In genomic region chr6:4647414-4648365, GRCh38 we compare ENCODE assay signal across 8 cellular contexts.
DNase-seq lines count a peak whose midpoint lies in the region; ATAC-seq and TF ChIP-seq lines count a peak whose summit lies in the region.

No MANE protein-coding gene starts in this region.

- H3K36me3 ChIP-seq in GM23338 (ENCODE audit: insufficient read depth) (no peaks in the 10 kb centered on the region), NT2/D1 (ENCODE audit: insufficient read depth, insufficient read length, low read length) (no peaks in the 10 kb centered on the region), iPS DF 6.9 (ENCODE audit: control insufficient read depth, insufficient read depth, low read length) (no peaks in the 10 kb centered on the region)

- peak overlapping the region; percentile 81 for H3K4me2 ChIP-seq in GM23338

- H3K79me2 ChIP-seq in GM23338 (replicated peaks; ENCODE audit: insufficient read depth) = no peaks in the 10 kb centered on the region

- H3K9me3 ChIP-seq in NT2/D1 (ENCODE audit: insufficient read depth, low read length) (no peaks in the 10 kb centered on the region; the same call in 1 of the 2 replicates), iPS DF 6.9 (ENCODE audit: control insufficient read depth, insufficient read depth, low read length) (no peaks in the 10 kb centered on the region)

- H3K4me1 ChIP-seq in GM23338 (ENCODE audit: insufficient read depth) (peaks cover 8% of the 10 kb centered on the region; the same call in 1 of the 2 replicates), NT2/D1 (ENCODE audit: insufficient read depth, insufficient read length) (peaks cover 3% of the 10 kb centered on the region), iPS DF 6.9 (ENCODE audit: control insufficient read depth, insufficient read depth, low read length) (no peaks in the 10 kb centered on the region; the same call in 1 of the 2 replicates)

- H3K4me1 Mint-ChIP-seq in GM23338 = peaks cover 30% of the 10 kb centered on the region

- H3K27ac ChIP-seq in GM23338 (ENCODE audit: low read depth) (no peak overlapping the region), iPS DF 6.9 (ENCODE audit: low read length) (no peak overlapping the region)

- TF ChIP-seq CTCF in GM23338 (conservative IDR thresholded peaks at IDR 0.05; ENCODE audit: low read depth in 2 of 2) = no peak

- peaks cover 6% of the 10 kb centered on the region; the same call in 1 of the 3 replicates for H3K9me3 Mint-ChIP-seq in GM23338

- H3K27me3 Mint-ChIP-seq in GM23338 (ENCODE audit: insufficient read depth, low read depth, poor library complexity) = peaks cover 4% of the 10 kb centered on the region

- H3K27me3 ChIP-seq in GM23338 (ENCODE audit: insufficient read depth) = no peaks in the 10 kb centered on the region
- H3K27me3 ChIP-seq in NT2/D1 (ENCODE audit: insufficient read depth, insufficient read length) = no peaks in the 10 kb centered on the region
- no peaks in the 10 kb centered on the region for H3K27me3 ChIP-seq in iPS DF 6.9 (ENCODE audit: control insufficient read depth, insufficient read depth, low read length)

- peak overlapping the region; percentile 84 for H2AFZ ChIP-seq in GM23338

- WGBS in iPS DF 6.9 (ENCODE audit: insufficient coverage, insufficient read length) = no CpG with 5 or more reads among the region's 22 CpGs

- H3K4me3 ChIP-seq in GM23338 = peak overlapping the region; percentile 48
- H3K4me3 ChIP-seq in NT2/D1 (ENCODE audit: insufficient read length, low read depth) = peak overlapping the region; percentile 25
- peak overlapping the region; percentile 7; the same call in 1 of the 2 replicates for H3K4me3 ChIP-seq in iPS DF 6.9 (ENCODE audit: low read length)

- H3F3A ChIP-seq in GM23338 (replicated peaks; ENCODE audit: low read depth) = no peaks in the 10 kb centered on the region

- H3K9ac ChIP-seq in NT2/D1 (ENCODE audit: insufficient read length, low read depth) = peak overlapping the region; percentile 39

- DNase-seq in A172 (ENCODE audit: low spot score) (peak; percentile 71), GM23338 (ENCODE audit: low spot score) (peak; percentile 91), NT2/D1 (ENCODE audit: low read depth, low spot score) (peak; percentile 71), brain pericyte (ENCODE audit: low read depth, low spot score) (peak; percentile 59), iPS DF 6.9 (ENCODE audit: low read depth, low spot score) (peak; percentile 66), renal cortical epithelial cell (ENCODE audit: low read depth) (peak; percentile 40)
- DNase-seq in stimulated activated naive CD4-positive, alpha-beta T cell (lab: John Stamatoyannopoulos, UW) = no peak

- no peaks in the 10 kb centered on the region for H3K9me2 ChIP-seq in GM23338 (ENCODE audit: insufficient read depth)

- H3K27ac Mint-ChIP-seq in GM23338 = no peak overlapping the region

- ATAC-seq in GM23338 (peak; percentile 93), HG03460 (IDR thresholded peaks at IDR 0.05; ENCODE audit: unreplicated experiment) (no peak)

- peaks cover 4% of the 10 kb centered on the region; the same call in 2 of the 3 replicates for H3K36me3 Mint-ChIP-seq in GM23338 (ENCODE audit: low read depth)

- no peaks in the 10 kb centered on the region for H4K20me1 ChIP-seq in GM23338 (replicated peaks; ENCODE audit: insufficient read depth)

- peak overlapping the region; percentile 62 for H3K4me3 Mint-ChIP-seq in GM23338

TF ChIP-seq in GM23338, 12 proteins besides CTCF, POLR2A, EP300 and RAD21:
- TF ChIP-seq ETS1 (IDR thresholded peaks at IDR 0.05) (0 out of 2 replicates have a peak, but pooled peaks have one; percentile 26), POLR2AphosphoS5 (IDR thresholded peaks at IDR 0.05; ENCODE audit: low read depth) (peak; percentile 33; the same call in 1 of the 2 replicates), CREB1 (CRISPR knock-in tag; IDR thresholded peaks at IDR 0.05; ENCODE audit: low read depth) (peak; percentile 60), STAT1 (IDR thresholded peaks at IDR 0.05; ENCODE audit: unreplicated experiment) (no peak)

Comparison
In these comparisons a context has a peak if more than half of its experiments do, and no peak if none do; other contexts are left out.
1. DNase-seq: peak in A172 (single experiment), GM23338 (single experiment), NT2/D1 (single experiment), brain pericyte (single experiment), iPS DF 6.9 (single experiment) and renal cortical epithelial cell (single experiment); none in stimulated activated naive CD4-positive, alpha-beta T cell (0 of 6).
2. Peak in every context shown above with its lines, with median percentiles within 50 percentile points of each other: H3K4me3 ChIP-seq.